ENCODE assay signal across 1 cellular context in the genomic region with DNA sequence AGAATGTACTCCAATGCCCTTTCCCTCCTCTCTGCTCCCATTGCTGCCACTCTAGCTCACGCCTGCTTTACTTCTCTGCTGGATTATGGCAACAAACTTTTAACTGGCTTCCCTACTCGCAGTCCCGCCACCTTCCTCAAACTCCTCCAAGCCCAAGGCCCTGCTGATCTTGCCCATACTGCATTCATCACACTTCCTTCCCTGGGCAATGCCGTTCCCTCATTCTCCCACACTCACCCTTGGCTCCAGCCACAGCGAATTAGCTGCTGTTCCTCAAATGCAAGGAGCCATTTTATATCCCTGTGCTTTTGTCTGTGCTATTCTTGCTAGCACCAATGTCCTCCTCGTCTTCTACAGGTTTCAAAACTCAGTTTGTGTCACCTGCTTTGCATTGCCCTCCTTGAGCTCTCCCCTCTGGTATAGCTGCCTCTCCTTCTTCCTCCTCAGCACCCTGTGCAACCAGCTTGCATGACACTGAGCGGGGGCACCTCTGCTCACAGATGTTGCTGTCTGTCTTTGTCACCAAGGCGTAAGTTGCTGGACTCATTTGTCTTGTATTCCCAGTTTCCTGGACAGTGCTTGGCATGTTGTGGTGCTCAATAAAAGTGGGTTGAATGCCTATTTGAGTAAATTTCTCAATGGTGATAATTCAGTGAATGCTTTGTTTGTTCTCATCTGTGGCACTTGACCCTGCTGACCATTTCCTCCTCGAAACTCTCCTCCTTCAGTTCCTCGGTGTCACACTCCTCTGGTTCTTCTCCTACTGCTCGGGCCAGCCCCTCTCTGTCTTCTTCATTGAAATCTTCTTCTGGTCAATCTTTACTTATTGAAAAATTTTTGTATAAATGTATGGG.
TF ChIP-seq lines count a peak whose summit lies in the region.

No MANE protein-coding gene starts in this region.

TF ChIP-seq in H1, 55 proteins besides CTCF, POLR2A, EP300 and RAD21:
- TF ChIP-seq TAF1 (IDR thresholded peaks at IDR 0.05; ENCODE audit: low read depth, low read length) (no peak), KDM5A (IDR thresholded peaks at IDR 0.05; ENCODE audit: low read length) (no peak), KDM4A (IDR thresholded peaks at IDR 0.05; ENCODE audit: low read depth, low read length, severe bottlenecking) (no peak), RFX5 (IDR thresholded peaks at IDR 0.05; ENCODE audit: borderline replicate concordance, low read depth, low read length) (no peak), SP4 (IDR thresholded peaks at IDR 0.05; ENCODE audit: low read length) (no peak), SIX5 (IDR thresholded peaks at IDR 0.05; ENCODE audit: low read depth, low read length) (no peak), JUN (IDR thresholded peaks at IDR 0.05; ENCODE audit: low read depth, low read length) (no peak)
- TF ChIP-seq, protein P1, sequence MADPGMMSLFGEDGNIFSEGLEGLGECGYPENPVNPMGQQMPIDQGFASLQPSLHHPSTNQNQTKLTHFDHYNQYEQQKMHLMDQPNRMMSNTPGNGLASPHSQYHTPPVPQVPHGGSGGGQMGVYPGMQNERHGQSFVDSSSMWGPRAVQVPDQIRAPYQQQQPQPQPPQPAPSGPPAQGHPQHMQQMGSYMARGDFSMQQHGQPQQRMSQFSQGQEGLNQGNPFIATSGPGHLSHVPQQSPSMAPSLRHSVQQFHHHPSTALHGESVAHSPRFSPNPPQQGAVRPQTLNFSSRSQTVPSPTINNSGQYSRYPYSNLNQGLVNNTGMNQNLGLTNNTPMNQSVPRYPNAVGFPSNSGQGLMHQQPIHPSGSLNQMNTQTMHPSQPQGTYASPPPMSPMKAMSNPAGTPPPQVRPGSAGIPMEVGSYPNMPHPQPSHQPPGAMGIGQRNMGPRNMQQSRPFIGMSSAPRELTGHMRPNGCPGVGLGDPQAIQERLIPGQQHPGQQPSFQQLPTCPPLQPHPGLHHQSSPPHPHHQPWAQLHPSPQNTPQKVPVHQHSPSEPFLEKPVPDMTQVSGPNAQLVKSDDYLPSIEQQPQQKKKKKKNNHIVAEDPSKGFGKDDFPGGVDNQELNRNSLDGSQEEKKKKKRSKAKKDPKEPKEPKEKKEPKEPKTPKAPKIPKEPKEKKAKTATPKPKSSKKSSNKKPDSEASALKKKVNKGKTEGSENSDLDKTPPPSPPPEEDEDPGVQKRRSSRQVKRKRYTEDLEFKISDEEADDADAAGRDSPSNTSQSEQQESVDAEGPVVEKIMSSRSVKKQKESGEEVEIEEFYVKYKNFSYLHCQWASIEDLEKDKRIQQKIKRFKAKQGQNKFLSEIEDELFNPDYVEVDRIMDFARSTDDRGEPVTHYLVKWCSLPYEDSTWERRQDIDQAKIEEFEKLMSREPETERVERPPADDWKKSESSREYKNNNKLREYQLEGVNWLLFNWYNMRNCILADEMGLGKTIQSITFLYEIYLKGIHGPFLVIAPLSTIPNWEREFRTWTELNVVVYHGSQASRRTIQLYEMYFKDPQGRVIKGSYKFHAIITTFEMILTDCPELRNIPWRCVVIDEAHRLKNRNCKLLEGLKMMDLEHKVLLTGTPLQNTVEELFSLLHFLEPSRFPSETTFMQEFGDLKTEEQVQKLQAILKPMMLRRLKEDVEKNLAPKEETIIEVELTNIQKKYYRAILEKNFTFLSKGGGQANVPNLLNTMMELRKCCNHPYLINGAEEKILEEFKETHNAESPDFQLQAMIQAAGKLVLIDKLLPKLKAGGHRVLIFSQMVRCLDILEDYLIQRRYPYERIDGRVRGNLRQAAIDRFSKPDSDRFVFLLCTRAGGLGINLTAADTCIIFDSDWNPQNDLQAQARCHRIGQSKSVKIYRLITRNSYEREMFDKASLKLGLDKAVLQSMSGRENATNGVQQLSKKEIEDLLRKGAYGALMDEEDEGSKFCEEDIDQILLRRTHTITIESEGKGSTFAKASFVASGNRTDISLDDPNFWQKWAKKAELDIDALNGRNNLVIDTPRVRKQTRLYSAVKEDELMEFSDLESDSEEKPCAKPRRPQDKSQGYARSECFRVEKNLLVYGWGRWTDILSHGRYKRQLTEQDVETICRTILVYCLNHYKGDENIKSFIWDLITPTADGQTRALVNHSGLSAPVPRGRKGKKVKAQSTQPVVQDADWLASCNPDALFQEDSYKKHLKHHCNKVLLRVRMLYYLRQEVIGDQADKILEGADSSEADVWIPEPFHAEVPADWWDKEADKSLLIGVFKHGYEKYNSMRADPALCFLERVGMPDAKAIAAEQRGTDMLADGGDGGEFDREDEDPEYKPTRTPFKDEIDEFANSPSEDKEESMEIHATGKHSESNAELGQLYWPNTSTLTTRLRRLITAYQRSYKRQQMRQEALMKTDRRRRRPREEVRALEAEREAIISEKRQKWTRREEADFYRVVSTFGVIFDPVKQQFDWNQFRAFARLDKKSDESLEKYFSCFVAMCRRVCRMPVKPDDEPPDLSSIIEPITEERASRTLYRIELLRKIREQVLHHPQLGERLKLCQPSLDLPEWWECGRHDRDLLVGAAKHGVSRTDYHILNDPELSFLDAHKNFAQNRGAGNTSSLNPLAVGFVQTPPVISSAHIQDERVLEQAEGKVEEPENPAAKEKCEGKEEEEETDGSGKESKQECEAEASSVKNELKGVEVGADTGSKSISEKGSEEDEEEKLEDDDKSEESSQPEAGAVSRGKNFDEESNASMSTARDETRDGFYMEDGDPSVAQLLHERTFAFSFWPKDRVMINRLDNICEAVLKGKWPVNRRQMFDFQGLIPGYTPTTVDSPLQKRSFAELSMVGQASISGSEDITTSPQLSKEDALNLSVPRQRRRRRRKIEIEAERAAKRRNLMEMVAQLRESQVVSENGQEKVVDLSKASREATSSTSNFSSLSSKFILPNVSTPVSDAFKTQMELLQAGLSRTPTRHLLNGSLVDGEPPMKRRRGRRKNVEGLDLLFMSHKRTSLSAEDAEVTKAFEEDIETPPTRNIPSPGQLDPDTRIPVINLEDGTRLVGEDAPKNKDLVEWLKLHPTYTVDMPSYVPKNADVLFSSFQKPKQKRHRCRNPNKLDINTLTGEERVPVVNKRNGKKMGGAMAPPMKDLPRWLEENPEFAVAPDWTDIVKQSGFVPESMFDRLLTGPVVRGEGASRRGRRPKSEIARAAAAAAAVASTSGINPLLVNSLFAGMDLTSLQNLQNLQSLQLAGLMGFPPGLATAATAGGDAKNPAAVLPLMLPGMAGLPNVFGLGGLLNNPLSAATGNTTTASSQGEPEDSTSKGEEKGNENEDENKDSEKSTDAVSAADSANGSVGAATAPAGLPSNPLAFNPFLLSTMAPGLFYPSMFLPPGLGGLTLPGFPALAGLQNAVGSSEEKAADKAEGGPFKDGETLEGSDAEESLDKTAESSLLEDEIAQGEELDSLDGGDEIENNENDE (IDR thresholded peaks at IDR 0.05; ENCODE audit: insufficient replicate concordance, low read length): no peak
- TF ChIP-seq, protein P2, sequence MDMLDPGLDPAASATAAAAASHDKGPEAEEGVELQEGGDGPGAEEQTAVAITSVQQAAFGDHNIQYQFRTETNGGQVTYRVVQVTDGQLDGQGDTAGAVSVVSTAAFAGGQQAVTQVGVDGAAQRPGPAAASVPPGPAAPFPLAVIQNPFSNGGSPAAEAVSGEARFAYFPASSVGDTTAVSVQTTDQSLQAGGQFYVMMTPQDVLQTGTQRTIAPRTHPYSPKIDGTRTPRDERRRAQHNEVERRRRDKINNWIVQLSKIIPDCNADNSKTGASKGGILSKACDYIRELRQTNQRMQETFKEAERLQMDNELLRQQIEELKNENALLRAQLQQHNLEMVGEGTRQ (IDR thresholded peaks at IDR 0.05; ENCODE audit: low read length): no peak
